11 cellular contexts compared by ENCODE assay signal in the genomic region with DNA sequence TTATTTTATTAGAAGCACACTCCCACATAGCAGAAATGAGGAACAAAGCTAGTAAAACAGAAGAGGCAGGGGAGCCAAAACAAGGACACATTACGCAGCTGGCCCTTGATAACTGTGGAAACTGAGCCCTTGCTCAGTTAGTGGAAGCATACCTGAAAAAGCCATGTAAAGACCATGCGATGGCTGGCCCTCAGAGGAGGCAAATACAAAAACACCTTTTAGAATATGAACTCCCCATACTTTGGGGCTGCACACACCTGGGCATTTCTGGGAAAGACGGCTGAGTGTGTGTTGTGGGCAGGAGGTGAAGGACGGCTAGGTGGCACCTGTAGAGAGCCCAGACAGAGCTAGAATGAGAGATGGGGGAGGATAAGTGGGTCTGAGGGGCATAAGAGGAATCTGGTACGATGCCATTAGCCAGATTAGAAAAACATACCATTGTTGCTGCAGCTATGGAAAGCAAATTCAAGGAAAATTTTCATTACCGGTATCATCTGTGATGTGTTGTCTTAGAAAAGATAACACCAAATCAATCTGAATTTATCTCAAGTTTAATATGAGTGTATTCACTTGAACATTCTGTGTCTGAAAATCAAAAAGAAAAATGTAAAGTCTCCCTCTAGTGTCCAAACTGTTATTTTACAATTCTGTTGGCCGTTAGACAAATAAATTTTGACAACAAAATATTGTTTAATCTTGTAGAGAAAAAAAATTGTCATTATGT. TPM values are rescaled to one million over a fixed set of nuclear protein-coding genes. Genes with fewer than 3 reads are reported as not detected.
DNase-seq lines count a peak whose midpoint lies in the region; ATAC-seq, FAIRE-seq and TF ChIP-seq lines count a peak whose summit lies in the region.
"Had no signal": no experiment of that assay in that cellular context is flagged by ENCODE, and none has a peak within 500 bp of the region (broad histone marks: within the 10 kb centered on the region; RNA-seq: fewer than 3 reads in every experiment).

No MANE protein-coding gene starts in this region.

- no peak for ATAC-seq in HG02623 (IDR thresholded peaks at IDR 0.05; ENCODE audit: unreplicated experiment)
- ATAC-seq in GM19467 (IDR thresholded peaks at IDR 0.05; ENCODE audit: unreplicated experiment) = no peak

- in situ Hi-C loops in ACHN (cut with HindIII; ENCODE audit: low pct_ligation_motif_present, low pct_unique_long_range_greater_than_20kb, low sequenced_read_pairs) = no loop called here

- H3K4me3 ChIP-seq in SU-DHL-6 (ENCODE audit: insufficient read depth, low read length, poor library complexity, severe bottlenecking) (no peak overlapping the region), Karpas-422 (ENCODE audit: low read length) (no peak overlapping the region)

- no peaks in the 10 kb centered on the region for H3K4me1 ChIP-seq in Karpas-422 (ENCODE audit: low read length)

- H3K9me3 ChIP-seq in SU-DHL-6 (ENCODE audit: insufficient read depth, low read length) = no peaks in the 10 kb centered on the region
- H3K9me3 ChIP-seq in Karpas-422 (ENCODE audit: low read length) = no peaks in the 10 kb centered on the region

- no peak overlapping the region for H3K4me2 ChIP-seq in SU-DHL-6 (ENCODE audit: low read depth, low read length, poor library complexity, severe bottlenecking)
- H3K4me2 ChIP-seq in Karpas-422 (ENCODE audit: low read depth, low read length, poor library complexity, severe bottlenecking) = no peak overlapping the region

- H3K9me2 ChIP-seq in SU-DHL-6 (replicated peaks; ENCODE audit: insufficient read depth, low read length) (no peaks in the 10 kb centered on the region), Karpas-422 (replicated peaks; ENCODE audit: insufficient read depth, low read length) (no peaks in the 10 kb centered on the region)

- TF ChIP-seq CTCF in GM12872 (IDR thresholded peaks at IDR 0.05; ENCODE audit: insufficient read depth, low read depth, low read length) (peak; percentile 15; the same call in 2 of the 3 replicates), SU-DHL-6 (IDR thresholded peaks at IDR 0.05; ENCODE audit: insufficient read depth, low read length, poor library complexity, severe bottlenecking) (peak; percentile 34)

- peak; percentile 100 for FAIRE-seq in islet of Langerhans (lab: Jason Lieb, UNC)

- DNase-seq in ACHN (peak; percentile 32), Karpas-422 (no peak)
- DNase-seq in activated CD4-positive, CD25-positive, alpha-beta regulatory T cell treated with anti-CD3 and anti-CD28 coated beads, Interleukin-2, amount 50 U/mL, for 72 hours = no peak
- DNase-seq: naive B cell; stimulated activated naive CD4-positive, alpha-beta T cell treated with Interleukin-2 at 50 U/mL for 16 hours had no signal

- H3K27ac ChIP-seq in SU-DHL-6 (ENCODE audit: low read depth, low read length) (no peak overlapping the region), Karpas-422 (ENCODE audit: low read length) (no peak overlapping the region)

- H3F3A ChIP-seq in SU-DHL-6 (ENCODE audit: insufficient read depth) = no peaks in the 10 kb centered on the region

- H4K20me1 ChIP-seq in SU-DHL-6 (ENCODE audit: low read depth, low read length) (no peaks in the 10 kb centered on the region), Karpas-422 (ENCODE audit: insufficient read depth, low read depth, low read length) (no peaks in the 10 kb centered on the region)

- H3K36me3 ChIP-seq in SU-DHL-6 (ENCODE audit: low read length) (no peaks in the 10 kb centered on the region), Karpas-422 (ENCODE audit: insufficient read depth, low read length) (no peaks in the 10 kb centered on the region)

- no peak overlapping the region for H2AFZ ChIP-seq in SU-DHL-6 (ENCODE audit: low read depth, low read length, severe bottlenecking)
- no peak overlapping the region for H2AFZ ChIP-seq in Karpas-422 (ENCODE audit: low read length)

- H3K27me3 ChIP-seq in SU-DHL-6 (ENCODE audit: low read length) (no peaks in the 10 kb centered on the region), Karpas-422 (ENCODE audit: low read length) (no peaks in the 10 kb centered on the region)

- H3K9ac ChIP-seq in SU-DHL-6 (ENCODE audit: low read length) (no peak overlapping the region), Karpas-422 (ENCODE audit: low read length) (no peak overlapping the region)

- H3K79me2 ChIP-seq in SU-DHL-6 (ENCODE audit: insufficient read depth, low read length) = no peaks in the 10 kb centered on the region
- H3K79me2 ChIP-seq in Karpas-422 (ENCODE audit: low read length) = no peaks in the 10 kb centered on the region

RNA-seq across cellular contexts. Expression of a gene that starts 45.2 kb away (rescaled TPM):
- not detected in 2 replicates for total RNA-seq in Karpas-422 (2014; rRNA removed; shearing (Covaris generic); ENCODE audit: low replicate concordance)
- total RNA-seq: T-helper 2 cell treated with Interferon-gamma antibody and Interleukin-4, amounts not matched to agents 100 ng/mL and 5 ng/mL, for 36 hours had no signal
